19 cellular contexts compared by ENCODE assay signal in the genomic region with DNA sequence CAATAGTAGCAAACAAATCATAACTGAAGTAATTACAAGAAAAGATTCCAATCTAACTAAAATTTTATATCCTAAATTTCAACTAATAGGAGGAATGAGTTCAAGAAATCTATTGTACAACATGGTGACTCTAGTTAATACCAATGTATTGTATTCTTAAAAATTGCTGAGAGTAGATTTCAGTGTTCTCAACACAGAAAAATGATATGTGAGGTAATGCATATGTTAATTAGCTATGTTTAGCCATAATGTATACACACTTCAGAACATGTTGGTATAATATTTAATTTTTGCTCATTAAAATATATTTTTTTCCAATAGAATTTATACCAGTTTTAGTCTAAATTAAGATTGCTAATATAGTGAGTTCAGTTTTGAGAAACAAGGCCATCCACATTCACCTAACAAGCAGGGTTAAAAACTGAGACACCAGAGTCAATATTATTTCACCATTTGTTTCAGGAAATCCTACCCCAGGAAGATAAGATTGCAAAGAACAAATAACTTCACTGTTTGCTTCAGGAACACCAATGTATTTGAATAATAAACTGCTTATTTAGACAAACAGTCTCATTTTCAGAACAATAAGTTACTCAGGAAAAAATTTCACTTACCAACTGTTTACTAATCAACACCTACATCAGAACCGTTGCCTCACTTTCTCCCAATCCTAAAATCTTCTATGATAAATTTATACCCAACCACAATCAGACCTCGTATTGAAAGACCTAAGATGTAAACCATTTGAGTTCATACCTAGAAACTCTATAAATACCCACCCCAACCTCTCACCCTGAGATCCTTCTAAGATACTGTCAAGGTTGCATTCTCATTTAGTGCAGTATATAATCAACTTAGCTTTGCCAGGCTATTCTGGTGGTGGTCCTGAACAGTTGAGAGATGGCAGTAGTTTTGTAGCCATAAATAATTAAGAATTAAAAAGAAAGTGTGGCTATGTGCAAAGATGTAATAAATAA.
DNase-seq lines count a peak whose midpoint lies in the region; ATAC-seq, FAIRE-seq and TF ChIP-seq lines count a peak whose summit lies in the region.
"Had no signal": no experiment of that assay in that cellular context is flagged by ENCODE, and none has a peak within 500 bp of the region (broad histone marks: within the 10 kb centered on the region; RNA-seq: fewer than 3 reads in every experiment).

No MANE protein-coding gene starts in this region.

- H4K20me1 ChIP-seq in astrocyte (ENCODE audit: insufficient read depth, low read length), result no peaks in the 10 kb centered on the region

- H3K36me3 ChIP-seq in astrocyte (ENCODE audit: insufficient read depth, low read length), result no peaks in the 10 kb centered on the region

- H3K27me3 Mint-ChIP-seq in astrocyte (ENCODE audit: low read depth, unreplicated experiment), result no peaks in the 10 kb centered on the region
- H3K27me3 Mint-ChIP-seq in naive thymus-derived CD8-positive, alpha-beta T cell, result no peaks in the 10 kb centered on the region

- no peak overlapping the region for H3K27ac ChIP-seq in astrocyte (ENCODE audit: low read depth, low read length)

- H3K9me3 Mint-ChIP-seq in astrocyte (ENCODE audit: unreplicated experiment), result no peaks in the 10 kb centered on the region
- no peaks in the 10 kb centered on the region for H3K9me3 Mint-ChIP-seq in naive thymus-derived CD8-positive, alpha-beta T cell
- H3K9me3 Mint-ChIP-seq: CD14-positive monocyte had no signal

- no peak overlapping the region for H3K4me3 Mint-ChIP-seq in astrocyte (ENCODE audit: unreplicated experiment)
- H3K4me3 Mint-ChIP-seq in naive thymus-derived CD8-positive, alpha-beta T cell, result no peak overlapping the region
- H3K4me3 Mint-ChIP-seq: CD14-positive monocyte had no signal

- H3K9ac ChIP-seq in astrocyte (ENCODE audit: low read length), result no peak overlapping the region

- H3K27me3 ChIP-seq in astrocyte (ENCODE audit: insufficient read depth, low read length), result no peaks in the 10 kb centered on the region

- FAIRE-seq in astrocyte (lab: Jason Lieb, UNC), result peak; percentile 43
- FAIRE-seq: H1, RCC 7860 had no signal

- POLR2A ChIA-PET in naive thymus-derived CD8-positive, alpha-beta T cell (lab: Charles Lee), result no interaction called here

- H3K36me3 Mint-ChIP-seq in astrocyte (ENCODE audit: low read depth, unreplicated experiment), result no peaks in the 10 kb centered on the region
- H3K36me3 Mint-ChIP-seq in naive thymus-derived CD8-positive, alpha-beta T cell, result peaks cover 2 to 21% (median 20%) of the 10 kb centered on the region in 3 donors

- H3K4me1 ChIP-seq in astrocyte (ENCODE audit: insufficient read depth, low read length), result no peaks in the 10 kb centered on the region

- H3K9me3 ChIP-seq in astrocyte (ENCODE audit: insufficient read depth, low read depth, low read length), result no peaks in the 10 kb centered on the region

- H2AFZ ChIP-seq in astrocyte (ENCODE audit: low read depth, low read length), result no peak overlapping the region

- no peaks in the 10 kb centered on the region for H3K79me2 ChIP-seq in astrocyte (ENCODE audit: insufficient read depth, low read length)

- H3K4me2 ChIP-seq in astrocyte (ENCODE audit: low read length), result no peak overlapping the region

- no peak overlapping the region for H3K27ac Mint-ChIP-seq in astrocyte (ENCODE audit: unreplicated experiment)
- no peak overlapping the region for H3K27ac Mint-ChIP-seq in naive thymus-derived CD8-positive, alpha-beta T cell
- H3K27ac Mint-ChIP-seq: CD14-positive monocyte had no signal

- H3K4me3 ChIP-seq in LNCaP clone FGC (ENCODE audit: low read depth, low read length) (peak overlapping the region; percentile 17; the same call in 1 of the 2 replicates), astrocyte (ENCODE audit: insufficient read depth, low read depth, low read length) (no peak overlapping the region)

- TF ChIP-seq CTCF in LNCaP clone FGC (IDR thresholded peaks at IDR 0.05; ENCODE audit: control insufficient read depth, extremely low read depth, insufficient read depth) (no peak), astrocyte (IDR thresholded peaks at IDR 0.05; ENCODE audit: insufficient read depth, low read depth, low read length) (no peak)

- ATAC-seq in left lobe of liver, result peak; percentile 60
- no peak for ATAC-seq in naive thymus-derived CD8-positive, alpha-beta T cell
- ATAC-seq: Right ventricle myocardium inferior had no signal

- DNase-seq in LNCaP clone FGC (ENCODE audit: low read depth) (peak; percentile 84), astrocyte (ENCODE audit: low read depth) (no peak), left lobe of liver (ENCODE audit: low spot score) (no peak), NAMALWA (ENCODE audit: low spot score) (no peak), COLO829 (ENCODE audit: low spot score) (no peak), NCI-H1436 (lab: John Stamatoyannopoulos, UW) (no peak)
- no peak for DNase-seq in naive thymus-derived CD8-positive, alpha-beta T cell
- DNase-seq: COR-L47, GF-D8, KG1, MV-4-11, NCI-H1417, NCI-H2029, NCI-H2171, NCI-H69 had no signal

- no peaks in the 10 kb centered on the region for H3K4me1 Mint-ChIP-seq in astrocyte (ENCODE audit: low read depth, unreplicated experiment)
- H3K4me1 Mint-ChIP-seq in naive thymus-derived CD8-positive, alpha-beta T cell, result peaks cover 0 to 4% (median 2%) of the 10 kb centered on the region in 4 donors
- H3K4me1 Mint-ChIP-seq: CD14-positive monocyte had no signal
